27 cellular contexts compared by ENCODE assay signal in the genomic region with DNA sequence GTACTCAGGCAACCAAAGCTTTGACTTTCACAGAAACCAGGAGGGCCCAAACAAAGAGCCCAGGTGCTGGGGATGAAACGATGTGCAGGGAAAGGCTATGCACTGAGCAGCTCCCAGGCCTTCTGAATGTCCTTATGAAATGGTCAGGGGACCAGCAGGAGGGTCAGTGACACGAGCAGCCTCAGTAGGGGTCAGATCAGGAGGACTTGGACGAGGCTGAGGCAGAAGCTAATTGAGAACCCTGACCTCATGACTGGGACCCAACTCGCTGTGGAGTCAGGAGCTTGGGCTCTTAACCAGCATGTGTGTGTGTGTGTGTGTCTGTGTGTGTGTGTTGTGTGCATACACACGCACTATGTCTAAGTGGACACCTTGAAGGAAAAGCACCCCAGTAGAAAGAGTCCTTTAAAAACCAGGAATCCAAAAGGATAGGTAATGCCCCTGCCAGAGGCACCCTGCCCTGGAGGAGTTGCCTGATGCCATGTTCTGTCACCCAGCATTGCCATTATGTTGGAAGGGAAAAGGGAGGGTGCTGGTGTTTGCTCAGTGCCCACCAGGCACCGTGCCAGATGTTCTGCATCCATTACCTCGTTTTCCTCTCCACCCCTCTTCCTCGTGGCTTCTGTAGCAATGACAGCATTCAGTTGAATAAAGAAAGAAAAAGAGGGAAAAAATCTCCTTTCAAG. TPM values are rescaled to one million over a fixed set of nuclear protein-coding genes. Genes with fewer than 3 reads are reported as not detected.
DNase-seq lines count a peak whose midpoint lies in the region; ATAC-seq and TF ChIP-seq lines count a peak whose summit lies in the region.
"Had no signal": no experiment of that assay in that cellular context is flagged by ENCODE, and none has a peak within 500 bp of the region (broad histone marks: within the 10 kb centered on the region; RNA-seq: fewer than 3 reads in every experiment).

No MANE protein-coding gene starts in this region.

- DNase-seq in NCI-H2196 (lab: John Stamatoyannopoulos, UW; ENCODE audit: unreplicated experiment) (peak; percentile 8), NCI-H2196 treated with DMSO at 0.1 percent for 48 hours (lab: John Stamatoyannopoulos, UW; ENCODE audit: unreplicated experiment) (no peak), activated B cell treated with CpG ODN at 0.5 μM for 24 hours (no peak), substantia nigra (lab: John Stamatoyannopoulos, UW) (peak in 1 of 49 donors; percentile 56), foreskin fibroblast (no peak)
- no peak for DNase-seq in naive thymus-derived CD8-positive, alpha-beta T cell
- DNase-seq: ACHN; activated CD4-positive, alpha-beta T cell treated with anti-CD3 and anti-CD28 coated beads, Interleukin-2, amount 50 U/mL, for 4 hours; activated CD8-positive, alpha-beta memory T cell treated with anti-CD3 and anti-CD28 coated beads, Interleukin-2, amount 50 U/mL, for 4 hours; activated naive CD8-positive, alpha-beta T cell treated with anti-CD3 and anti-CD28 coated beads, Interleukin-2, amount 10 ng/mL, durations not matched to agents 7 days and 5 days; effector CD8-positive, alpha-beta T cell; erythroblast; foreskin melanocyte; HFFc6; immature natural killer cell; left lung; NCI-H510A treated with DMSO at 0.1 percent for 48 hours; RPMI8226; uterus had no signal

- peaks cover 4% of the 10 kb centered on the region for H3K36me3 Mint-ChIP-seq in IgD-negative memory B cell
- no peaks in the 10 kb centered on the region for H3K36me3 Mint-ChIP-seq in activated B cell treated with CpG ODN at 0.5 μM for 24 hours (ENCODE audit: low read depth)
- no peaks in the 10 kb centered on the region for H3K36me3 Mint-ChIP-seq in naive thymus-derived CD8-positive, alpha-beta T cell
- H3K36me3 Mint-ChIP-seq: activated naive CD8-positive, alpha-beta T cell treated with anti-CD3 and anti-CD28 coated beads, Interleukin-2, amount 10 ng/mL, durations not matched to agents 7 days and 5 days; immature natural killer cell; mesothelial cell of epicardium; WTC11 had no signal

- no peak for ATAC-seq in activated B cell treated with CpG ODN at 0.5 μM for 24 hours (ENCODE audit: low read depth)
- no peak for ATAC-seq in naive thymus-derived CD8-positive, alpha-beta T cell
- no peak for ATAC-seq in GM19455 (IDR thresholded peaks at IDR 0.05; ENCODE audit: unreplicated experiment)
- ATAC-seq: activated T-helper 17 cell treated with anti-CD3 and anti-CD28 coated beads, Interleukin-2, amount 50 U/mL, for 72 hours; body of pancreas; left lung; WTC11 had no signal

- H3K4me3 Mint-ChIP-seq in IgD-negative memory B cell, result peak overlapping the region in 3 of 4 donors; percentile 39 to 88 (median 88)
- peak overlapping the region; percentile 49 for H3K4me3 Mint-ChIP-seq in activated B cell treated with CpG ODN at 0.5 μM for 24 hours
- H3K4me3 Mint-ChIP-seq in naive thymus-derived CD8-positive, alpha-beta T cell, result no peak overlapping the region
- H3K4me3 Mint-ChIP-seq: activated naive CD8-positive, alpha-beta T cell treated with anti-CD3 and anti-CD28 coated beads, Interleukin-2, amount 10 ng/mL, durations not matched to agents 7 days and 5 days; activated T-helper 17 cell treated with anti-CD3 and anti-CD28 coated beads, Interleukin-2, amount 50 U/mL, for 72 hours; HFFc6; immature natural killer cell; mesothelial cell of epicardium; WTC11 had no signal

- H3K27ac ChIP-seq in substantia nigra (ENCODE audit: low read depth, low read length, poor library complexity, severe bottlenecking), result peak overlapping the region; percentile 10
- H3K27ac ChIP-seq: body of pancreas, hepatocyte, left lung, SK-N-MC, uterus had no signal

- intact Hi-C loops in activated B cell treated with CpG ODN at 0.5 μM for 24 hours (cut with micrococcal nuclease), result loop anchor here (2.0 to 5.0 kb wide), 2 partner anchors 43 to 51 kb away; a partner anchor contains a TSS

- H3K9me3 Mint-ChIP-seq in IgD-negative memory B cell (no peaks in the 10 kb centered on the region), activated B cell treated with CpG ODN at 0.5 μM for 24 hours (no peaks in the 10 kb centered on the region)
- H3K9me3 Mint-ChIP-seq in naive thymus-derived CD8-positive, alpha-beta T cell, result no peaks in the 10 kb centered on the region
- H3K9me3 Mint-ChIP-seq: activated naive CD8-positive, alpha-beta T cell treated with anti-CD3 and anti-CD28 coated beads, Interleukin-2, amount 10 ng/mL, durations not matched to agents 7 days and 5 days; activated T-helper 17 cell treated with anti-CD3 and anti-CD28 coated beads, Interleukin-2, amount 50 U/mL, for 72 hours; HFFc6; immature natural killer cell; mesothelial cell of epicardium; WTC11 had no signal

- H3K4me3 ChIP-seq in foreskin fibroblast (ENCODE audit: low read depth in 1 of 2, low read length in 2 of 2), result no peak overlapping the region
- H3K4me3 ChIP-seq: body of pancreas, hepatocyte, left lung, SK-N-MC, uterus had no signal

- H3K27me3 Mint-ChIP-seq in IgD-negative memory B cell (peaks cover 32% of the 10 kb centered on the region), activated B cell treated with CpG ODN at 0.5 μM for 24 hours (peaks cover 2% of the 10 kb centered on the region)
- H3K27me3 Mint-ChIP-seq in naive thymus-derived CD8-positive, alpha-beta T cell, result peaks cover 2 to 32% (median 15%) of the 10 kb centered on the region in 5 donors

- H3K27ac Mint-ChIP-seq in IgD-negative memory B cell (peak overlapping the region in 1 of 3 donors; percentile 88), activated B cell treated with CpG ODN at 0.5 μM for 24 hours (peak overlapping the region; percentile 77)
- H3K27ac Mint-ChIP-seq in naive thymus-derived CD8-positive, alpha-beta T cell, result no peak overlapping the region
- H3K27ac Mint-ChIP-seq: activated T-helper 17 cell treated with anti-CD3 and anti-CD28 coated beads, Interleukin-2, amount 50 U/mL, for 72 hours; HFFc6; mesothelial cell of epicardium had no signal

- POLR2A ChIA-PET in activated B cell treated with CpG ODN at 0.5 μM for 24 hours (lab: Charles Lee), result no interaction called here
- POLR2A ChIA-PET in naive thymus-derived CD8-positive, alpha-beta T cell (lab: Charles Lee), result interaction anchor here (0.7 kb wide), 1 partner anchor 45 kb away, joined by 4 read pairs; no protein-coding TSS in a partner anchor

- CTCF ChIA-PET in activated B cell treated with CpG ODN at 0.5 μM for 24 hours (lab: Charles Lee), result interaction anchor here (1.1 kb wide), 1 partner anchor 44 kb away, joined by 3 read pairs; no protein-coding TSS in a partner anchor

- H3K4me1 Mint-ChIP-seq in IgD-negative memory B cell (peaks cover 59 to 69% (median 62%) of the 10 kb centered on the region in 3 donors), activated B cell treated with CpG ODN at 0.5 μM for 24 hours (peaks cover 90% of the 10 kb centered on the region)
- H3K4me1 Mint-ChIP-seq in naive thymus-derived CD8-positive, alpha-beta T cell, result peaks cover 0 to 70% (median 1%) of the 10 kb centered on the region in 4 donors
- H3K4me1 Mint-ChIP-seq: activated naive CD8-positive, alpha-beta T cell treated with anti-CD3 and anti-CD28 coated beads, Interleukin-2, amount 10 ng/mL, durations not matched to agents 7 days and 5 days; activated T-helper 17 cell treated with anti-CD3 and anti-CD28 coated beads, Interleukin-2, amount 50 U/mL, for 72 hours; immature natural killer cell had no signal

- no peak for TF ChIP-seq CTCF in activated B cell treated with CpG ODN at 0.5 μM for 24 hours (IDR thresholded peaks at IDR 0.05)
- no peak for TF ChIP-seq CTCF in foreskin fibroblast (IDR thresholded peaks at IDR 0.05; ENCODE audit: low read depth, low read length)

RNA-seq across cellular contexts. Expression of a gene that starts 50.9 kb away (rescaled TPM):
- polyA plus RNA-seq in IgD-negative memory B cell, result 0.94 TPM
- 0.64 and 1.0 TPM in 2 replicates for total RNA-seq in activated B cell treated with CpG ODN at 0.5 μM for 24 hours
- total RNA-seq in naive thymus-derived CD8-positive, alpha-beta T cell, result under 1 TPM; 0.44 to 0.73 TPM
- not detected for polyA plus RNA-seq in naive thymus-derived CD8-positive, alpha-beta T cell
- total RNA-seq: activated naive CD8-positive, alpha-beta T cell treated with anti-CD3 and anti-CD28 coated beads, Interleukin-2, amount 10 ng/mL, durations not matched to agents 7 days and 5 days had no signal
- polyA plus RNA-seq: immature natural killer cell had no signal

Comparison
In these comparisons a context has a peak if more than half of its experiments do, and no peak if none do; other contexts are left out.
1. H3K4me3 Mint-ChIP-seq: peak in IgD-negative memory B cell (3 of 4) and activated B cell treated with CpG ODN at 0.5 μM for 24 hours (single experiment); none in naive thymus-derived CD8-positive, alpha-beta T cell (0 of 10).